In genomic region chr2:62822549-62822948, GRCh38 we compare ENCODE assay signal across 1 cellular context.
TF ChIP-seq lines count a peak whose summit lies in the region.

No MANE protein-coding gene starts in this region.

TF ChIP-seq in HepG2, 621 proteins besides CTCF, POLR2A, EP300 and RAD21 (continued from another document):
- TF ChIP-seq, protein P1, sequence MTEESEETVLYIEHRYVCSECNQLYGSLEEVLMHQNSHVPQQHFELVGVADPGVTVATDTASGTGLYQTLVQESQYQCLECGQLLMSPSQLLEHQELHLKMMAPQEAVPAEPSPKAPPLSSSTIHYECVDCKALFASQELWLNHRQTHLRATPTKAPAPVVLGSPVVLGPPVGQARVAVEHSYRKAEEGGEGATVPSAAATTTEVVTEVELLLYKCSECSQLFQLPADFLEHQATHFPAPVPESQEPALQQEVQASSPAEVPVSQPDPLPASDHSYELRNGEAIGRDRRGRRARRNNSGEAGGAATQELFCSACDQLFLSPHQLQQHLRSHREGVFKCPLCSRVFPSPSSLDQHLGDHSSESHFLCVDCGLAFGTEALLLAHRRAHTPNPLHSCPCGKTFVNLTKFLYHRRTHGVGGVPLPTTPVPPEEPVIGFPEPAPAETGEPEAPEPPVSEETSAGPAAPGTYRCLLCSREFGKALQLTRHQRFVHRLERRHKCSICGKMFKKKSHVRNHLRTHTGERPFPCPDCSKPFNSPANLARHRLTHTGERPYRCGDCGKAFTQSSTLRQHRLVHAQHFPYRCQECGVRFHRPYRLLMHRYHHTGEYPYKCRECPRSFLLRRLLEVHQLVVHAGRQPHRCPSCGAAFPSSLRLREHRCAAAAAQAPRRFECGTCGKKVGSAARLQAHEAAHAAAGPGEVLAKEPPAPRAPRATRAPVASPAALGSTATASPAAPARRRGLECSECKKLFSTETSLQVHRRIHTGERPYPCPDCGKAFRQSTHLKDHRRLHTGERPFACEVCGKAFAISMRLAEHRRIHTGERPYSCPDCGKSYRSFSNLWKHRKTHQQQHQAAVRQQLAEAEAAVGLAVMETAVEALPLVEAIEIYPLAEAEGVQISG (CRISPR knock-in tag; IDR thresholded peaks at IDR 0.05), result no peak
- TF ChIP-seq KAT8 (CRISPR knock-in tag; IDR thresholded peaks at IDR 0.05), result no peak
- TF ChIP-seq MIXL1 (CRISPR knock-in tag; IDR thresholded peaks at IDR 0.05), result no peak
- TF ChIP-seq, protein P2, sequence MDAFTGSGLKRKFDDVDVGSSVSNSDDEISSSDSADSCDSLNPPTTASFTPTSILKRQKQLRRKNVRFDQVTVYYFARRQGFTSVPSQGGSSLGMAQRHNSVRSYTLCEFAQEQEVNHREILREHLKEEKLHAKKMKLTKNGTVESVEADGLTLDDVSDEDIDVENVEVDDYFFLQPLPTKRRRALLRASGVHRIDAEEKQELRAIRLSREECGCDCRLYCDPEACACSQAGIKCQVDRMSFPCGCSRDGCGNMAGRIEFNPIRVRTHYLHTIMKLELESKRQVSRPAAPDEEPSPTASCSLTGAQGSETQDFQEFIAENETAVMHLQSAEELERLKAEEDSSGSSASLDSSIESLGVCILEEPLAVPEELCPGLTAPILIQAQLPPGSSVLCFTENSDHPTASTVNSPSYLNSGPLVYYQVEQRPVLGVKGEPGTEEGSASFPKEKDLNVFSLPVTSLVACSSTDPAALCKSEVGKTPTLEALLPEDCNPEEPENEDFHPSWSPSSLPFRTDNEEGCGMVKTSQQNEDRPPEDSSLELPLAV (CRISPR knock-in tag; conservative IDR thresholded peaks at IDR 0.05; ENCODE audit: low read depth), result no peak
- TF ChIP-seq ZNF280B (CRISPR knock-in tag; IDR thresholded peaks at IDR 0.05; ENCODE audit: borderline replicate concordance), result no peak
